Comparison of ENCODE assay signal across 32 cellular contexts in genomic region chr10:5323446-5323845, GRCh38. TPM values are rescaled to one million over a fixed set of nuclear protein-coding genes. Genes with fewer than 3 reads are reported as not detected.
"Had no signal": no experiment of that assay in that cellular context is flagged by ENCODE, and none has a peak within 500 bp of the region (broad histone marks: within the 10 kb centered on the region; RNA-seq: fewer than 3 reads in every experiment).

No MANE protein-coding gene starts in this region.

- H3K27me3 Mint-ChIP-seq: stimulated activated naive CD8-positive, alpha-beta T cell treated with anti-CD3 and anti-CD28 coated beads, Interleukin-15, Interleukin-2, amounts not matched to agents 100 ng/mL and 50 ng/mL, for 24 hours had no signal

- H3K27me3 ChIP-seq: esophagus muscularis mucosa, left lung, neural progenitor cell, right atrium auricular region, sigmoid colon, tibial nerve, vagina had no signal

- H3K4me3 Mint-ChIP-seq: effector memory CD8-positive, alpha-beta T cell; nephron; neural progenitor cell; stimulated activated naive B cell treated with anti-CD40 and anti-IgM and Interleukin-4, amounts not matched to agents 10 μg/mL and 1 μg/mL and 100 μg/mL, for 72 hours; stimulated activated naive CD8-positive, alpha-beta T cell treated with anti-CD3 and anti-CD28 coated beads, Interleukin-15, Interleukin-2, amounts not matched to agents 100 ng/mL and 50 ng/mL, for 24 hours had no signal

- H3K27ac Mint-ChIP-seq: effector memory CD8-positive, alpha-beta T cell; nephron; neural progenitor cell; progenitor cell of endocrine pancreas; stimulated activated naive B cell treated with anti-CD40 and anti-IgM and Interleukin-4, amounts not matched to agents 10 μg/mL and 1 μg/mL and 100 μg/mL, for 72 hours; stimulated activated naive CD8-positive, alpha-beta T cell treated with anti-CD3 and anti-CD28 coated beads, Interleukin-15, Interleukin-2, amounts not matched to agents 100 ng/mL and 50 ng/mL, for 24 hours had no signal

- H3K9me3 Mint-ChIP-seq: effector memory CD8-positive, alpha-beta T cell; stimulated activated naive CD8-positive, alpha-beta T cell treated with anti-CD3 and anti-CD28 coated beads, Interleukin-15, Interleukin-2, amounts not matched to agents 100 ng/mL and 50 ng/mL, for 24 hours had no signal

- H3K4me3 ChIP-seq: esophagus muscularis mucosa, heart right ventricle, left lung, neural progenitor cell, right atrium auricular region, sigmoid colon, thoracic aorta, tibial nerve, vagina had no signal

- H3K4me1 Mint-ChIP-seq: nephron had no signal

- H3K36me3 Mint-ChIP-seq: neural progenitor cell had no signal

- DNase-seq: cortex of kidney; effector memory CD8-positive, alpha-beta T cell; foreskin melanocyte; glutamatergic neuron; heart right ventricle; hippocampal formation; left cardiac atrium; left lung; mesendoderm; midbrain; sigmoid colon; stimulated activated CD4-positive, alpha-beta T cell treated with anti-CD3 and anti-CD28 coated beads, Interleukin-2, amount 100 ng/mL, for 48 hours; stimulated activated naive B cell treated with anti-CD40 and anti-IgM and Interleukin-4, amounts not matched to agents 10 μg/mL and 1 μg/mL and 100 μg/mL, for 72 hours had no signal

- ATAC-seq: effector memory CD8-positive, alpha-beta T cell; heart right ventricle; left cardiac atrium; left lung; naive thymus-derived CD4-positive, alpha-beta T cell; stimulated activated naive B cell treated with anti-CD40 and anti-IgM and Interleukin-4, amounts not matched to agents 10 μg/mL and 1 μg/mL and 100 μg/mL, for 72 hours had no signal

- H3K27ac ChIP-seq: esophagus muscularis mucosa, heart right ventricle, left lung, neural progenitor cell, parathyroid adenoma, right atrium auricular region, sigmoid colon, thoracic aorta, tibial nerve, vagina had no signal

- H3K4me1 ChIP-seq: esophagus muscularis mucosa, heart right ventricle, left lung, neural progenitor cell, parathyroid adenoma, right atrium auricular region, sigmoid colon, tibial nerve, vagina had no signal

- H3K36me3 ChIP-seq: esophagus muscularis mucosa, heart right ventricle, left lung, neural progenitor cell, right atrium auricular region, sigmoid colon, thoracic aorta, tibial nerve, vagina had no signal

- H3K9me3 ChIP-seq: esophagus muscularis mucosa, right atrium auricular region, sigmoid colon, thoracic aorta, tibial nerve, vagina had no signal

RNA-seq across cellular contexts. Expression of gene UCN3, which starts 41.3 kb away (rescaled TPM):
- total RNA-seq: dermis microvascular lymphatic vessel endothelial cell; esophagus muscularis mucosa; fibroblast of lung; heart right ventricle; kidney epithelial cell; left cardiac atrium; lower leg skin; lung microvascular endothelial cell; naive thymus-derived CD4-positive, alpha-beta T cell; osteoblast; right atrium auricular region; skeletal muscle tissue; thoracic aorta; tibial nerve; ureter; vagina had no signal
